34 cellular contexts compared by ENCODE assay signal in the genomic region with DNA sequence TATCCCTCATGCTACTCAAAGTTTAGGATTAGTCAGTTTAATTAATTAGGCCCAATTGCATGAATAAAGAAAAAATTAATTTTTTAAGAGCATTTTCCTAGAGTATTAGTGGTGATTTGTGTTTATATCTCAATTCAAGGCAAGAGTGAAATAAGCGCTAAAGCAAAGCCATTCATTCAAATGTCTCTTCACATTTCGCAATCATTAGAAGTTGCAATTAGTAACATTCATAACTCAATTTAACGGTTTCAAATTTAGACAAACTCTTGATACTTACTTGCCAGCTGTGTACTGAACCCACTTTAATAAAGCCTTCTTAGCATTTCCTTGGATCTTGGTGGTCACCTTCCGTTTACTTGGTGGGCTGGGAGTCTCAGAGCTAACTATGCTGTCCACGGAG.
"Had no signal": no experiment of that assay in that cellular context is flagged by ENCODE, and none has a peak within 500 bp of the region (broad histone marks: within the 10 kb centered on the region; RNA-seq: fewer than 3 reads in every experiment).

No MANE protein-coding gene starts in this region.

- H3K9me3 ChIP-seq: adrenal gland, ascending aorta, body of pancreas, breast epithelium had no signal

- H3K36me3 ChIP-seq: adrenal gland, ascending aorta, brain microvascular endothelial cell, breast epithelium, cardiac muscle cell had no signal

- H3K27me3 ChIP-seq: adrenal gland, ascending aorta, body of pancreas, brain microvascular endothelial cell, breast epithelium, cardiac muscle cell had no signal

- DNase-seq: activated effector memory CD4-positive, alpha-beta T cell treated with anti-CD3 and anti-CD28 coated beads, Interleukin-2, amount 50 U/mL, for 16 hours; activated effector memory CD4-positive, alpha-beta T cell treated with Interleukin-2 at 50 U/mL for 16 hours; activated gamma-delta T cell; activated gamma-delta T cell treated with Interleukin-2 at 50 U/mL for 16 hours; activated naive CD4-positive, alpha-beta T cell; activated naive CD4-positive, alpha-beta T cell treated with anti-CD3 and anti-CD28 coated beads for 36 hours; activated naive CD4-positive, alpha-beta T cell treated with anti-CD3 and anti-CD28 coated beads, Interleukin-2, amount 10 ng/mL, durations not matched to agents 7 days and 5 days; activated naive CD4-positive, alpha-beta T cell treated with anti-CD3 and anti-CD28 coated beads, Interleukin-2, amount 50 U/mL, for 16 hours; activated naive CD4-positive, alpha-beta T cell treated with Interleukin-2 at 50 U/mL for 16 hours; activated naive CD8-positive, alpha-beta T cell treated with anti-CD3 and anti-CD28 coated beads for 36 hours; activated naive CD8-positive, alpha-beta T cell treated with anti-CD3 and anti-CD28 coated beads, Interleukin-2, amount 10 ng/mL, durations not matched to agents 7 days and 5 days; activated naive CD8-positive, alpha-beta T cell treated with anti-CD3 and anti-CD28 coated beads, Interleukin-2, amount 50 U/mL, for 24 hours; activated T-cell treated with anti-CD3 and anti-CD28 coated beads, Interleukin-2, amount 50 U/mL, for 1 hour; activated T-cell treated with anti-CD3 and anti-CD28 coated beads, Interleukin-2, amount 50 U/mL, for 24 hours; activated T-cell treated with anti-CD3 and anti-CD28 coated beads, Interleukin-2, amount 50 U/mL, for 4 hours; activated T-cell treated with anti-CD3 and anti-CD28 coated beads, Interleukin-2, amount 50 U/mL, for 48 hours; activated T-cell treated with anti-CD3 and anti-CD28 coated beads, Interleukin-2, amount 50 U/mL, for 72 hours; adrenal gland; amniotic stem cell; amygdala; anterior cingulate cortex; aorta; body of pancreas; brain microvascular endothelial cell; caudate nucleus; central memory CD4-positive, alpha-beta T cell; cerebellar nuclear complex had no signal

- H3K4me3 ChIP-seq: adrenal gland, ascending aorta, body of pancreas, breast epithelium, cardiac muscle cell had no signal

- FAIRE-seq: astrocyte, bronchial epithelial cell had no signal

- ATAC-seq: activated naive CD4-positive, alpha-beta T cell treated with anti-CD3 and anti-CD28 coated beads, Interleukin-2, amount 50 U/mL, for 72 hours; activated naive CD8-positive, alpha-beta T cell treated with anti-CD3 and anti-CD28 coated beads, Interleukin-2, amount 50 U/mL, for 24 hours; activated T-cell treated with anti-CD3 and anti-CD28 coated beads, Interleukin-2, amount 50 U/mL, for 4 hours; activated T-cell treated with anti-CD3 and anti-CD28 coated beads, Interleukin-2, amount 50 U/mL, for 72 hours; activated T-helper 17 cell treated with anti-CD3 and anti-CD28 coated beads, Interleukin-2, amount 50 U/mL, for 72 hours; body of pancreas had no signal

- H3K27ac ChIP-seq: adrenal gland, ascending aorta, body of pancreas, brain microvascular endothelial cell, breast epithelium, cardiac muscle cell had no signal

- H3K4me1 ChIP-seq: adrenal gland, ascending aorta, body of pancreas, breast epithelium had no signal
